ENCODE assay signal across 19 cellular contexts in the genomic region with DNA sequence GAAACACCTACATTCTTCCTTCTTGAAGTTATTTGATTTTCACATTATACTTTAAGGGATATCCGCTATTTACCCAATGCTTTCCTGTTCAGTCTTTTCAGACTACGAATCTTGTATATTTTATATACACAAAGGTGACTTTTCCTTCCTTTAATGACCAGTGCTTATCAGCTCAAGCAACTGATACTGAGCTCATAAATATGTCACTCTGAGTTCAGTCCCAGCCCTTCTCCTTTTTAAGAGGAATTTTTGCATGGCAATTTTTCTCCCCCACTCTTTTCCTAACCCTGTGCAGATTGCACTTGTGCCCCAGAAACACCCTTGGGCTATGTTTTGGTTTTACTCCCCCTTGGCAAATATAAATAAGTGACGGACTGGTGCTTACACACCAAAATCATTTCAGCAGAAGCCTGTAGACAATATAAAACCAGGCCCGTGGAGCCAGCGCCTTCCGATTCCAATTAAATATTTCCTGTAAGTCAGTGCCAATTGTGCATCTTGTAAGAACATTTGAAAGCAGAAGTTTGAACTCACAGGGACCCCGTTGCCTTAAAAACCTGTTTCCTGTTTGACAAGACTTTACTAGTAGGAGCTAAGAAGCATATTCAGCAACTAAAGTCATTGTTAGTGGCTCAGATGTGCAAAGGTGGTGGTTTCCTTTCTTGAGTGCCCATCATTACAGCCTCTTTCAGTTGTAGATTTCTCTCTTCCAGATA.
DNase-seq lines count a peak whose midpoint lies in the region; ATAC-seq, FAIRE-seq and TF ChIP-seq lines count a peak whose summit lies in the region.
"Had no signal": no experiment of that assay in that cellular context is flagged by ENCODE, and none has a peak within 500 bp of the region (broad histone marks: within the 10 kb centered on the region; RNA-seq: fewer than 3 reads in every experiment).

No MANE protein-coding gene starts in this region.

- H3K27me3 ChIP-seq in heart right ventricle (peaks cover 0 to 17% (median 8%) of the 10 kb centered on the region in 7 donors), K562 (ENCODE audit: control insufficient read depth in 2 of 2, insufficient read depth in 2 of 2, low read length in 2 of 2) (no peaks in the 10 kb centered on the region), aorta (ENCODE audit: control insufficient read depth in 1 of 2, insufficient read depth in 2 of 2, low read length in 1 of 2) (no peaks in the 10 kb centered on the region)
- H3K27me3 ChIP-seq: MG63 had no signal

- POLR2A ChIA-PET in K562 (lab: Yijun Ruan, JAX) = interaction anchor here (0.6 to 1.4 kb wide), 4 partner anchors 10 to 240 kb away, joined by 3 read pairs; no protein-coding TSS in a partner anchor

- no peaks in the 10 kb centered on the region for H3K36me3 ChIP-seq in heart right ventricle
- H3K36me3 ChIP-seq in K562 (ENCODE audit: control insufficient read depth, insufficient read depth, low read length) = no peaks in the 10 kb centered on the region
- H3K36me3 ChIP-seq in aorta (ENCODE audit: control insufficient read depth in 1 of 2, insufficient read depth in 2 of 2, low read length in 1 of 2) = no peaks in the 10 kb centered on the region
- H3K36me3 ChIP-seq: MG63 had no signal

- no peak for TF ChIP-seq RAD21 in K562 (CRISPR knock-in tag; conservative IDR thresholded peaks at IDR 0.05 in 1 of 2, IDR thresholded peaks at IDR 0.05 in 1 of 2)

- H3K79me2 ChIP-seq in K562 (ENCODE audit: control insufficient read depth, insufficient read depth, low read length) = no peaks in the 10 kb centered on the region

- peak overlapping the region; percentile 30 for H3K27ac Mint-ChIP-seq in progenitor cell of endocrine pancreas
- H3K27ac Mint-ChIP-seq: activated B cell treated with CpG ODN at 0.5 μM for 24 hours, nephron had no signal

- FAIRE-seq in K562 (lab: Jason Lieb, UNC) = no peak
- FAIRE-seq: A204.1 had no signal

- peaks cover 0 to 22% (median 5%) of the 10 kb centered on the region in 9 donors for H3K4me1 ChIP-seq in heart right ventricle
- H3K4me1 ChIP-seq in K562 (replicated peaks in 1 of 2; ENCODE audit: control insufficient read depth in 2 of 2, insufficient read depth in 2 of 2, low read length in 2 of 2) = peaks cover 0 to 25% of the 10 kb centered on the region in 2 experiments
- no peaks in the 10 kb centered on the region for H3K4me1 ChIP-seq in aorta (ENCODE audit: control insufficient read depth in 1 of 2, insufficient read depth in 2 of 2, low read length in 2 of 2)

- no peaks in the 10 kb centered on the region for H4K20me1 ChIP-seq in K562 (replicated peaks; ENCODE audit: control insufficient read depth, insufficient read depth, low read length)

- CTCF ChIA-PET in K562 (lab: Yijun Ruan, JAX; ENCODE audit: low intra/inter-chr PET ratio) = no interaction called here

- no peaks in the 10 kb centered on the region for H3K27me3 Mint-ChIP-seq in progenitor cell of endocrine pancreas

- no peak overlapping the region for H3K9ac ChIP-seq in K562 (ENCODE audit: insufficient read depth in 1 of 2, low read depth in 2 of 2, low read length in 2 of 2)
- H3K9ac ChIP-seq: GM23248 had no signal

- TF ChIP-seq EP300 in K562 (IDR thresholded peaks at IDR 0.05; ENCODE audit: low read length) = no peak

- no peak overlapping the region for H3K27ac ChIP-seq in heart right ventricle
- no peak overlapping the region for H3K27ac ChIP-seq in K562 (ENCODE audit: extremely low read depth, low read depth, low read length)
- H3K27ac ChIP-seq in aorta (ENCODE audit: low read depth in 1 of 2, low read length in 2 of 2) = no peak overlapping the region
- H3K27ac ChIP-seq: C4-2B, GM23248, PC-9 had no signal

- no peak overlapping the region for H3K4me3 Mint-ChIP-seq in progenitor cell of endocrine pancreas (ENCODE audit: low read depth)
- H3K4me3 Mint-ChIP-seq: activated B cell treated with CpG ODN at 0.5 μM for 24 hours, nephron had no signal

- no peaks in the 10 kb centered on the region for H3K9me1 ChIP-seq in K562 (ENCODE audit: control insufficient read depth, insufficient read depth, low read length)

- no peaks in the 10 kb centered on the region for H3K9me3 Mint-ChIP-seq in progenitor cell of endocrine pancreas (ENCODE audit: low read depth)
- H3K9me3 Mint-ChIP-seq: activated B cell treated with CpG ODN at 0.5 μM for 24 hours, nephron had no signal

- H3K9me3 ChIP-seq in heart right ventricle = no peaks in the 10 kb centered on the region
- no peaks in the 10 kb centered on the region for H3K9me3 ChIP-seq in K562 (replicated peaks; ENCODE audit: control insufficient read depth, insufficient read depth, low read depth, low read length)
- H3K9me3 ChIP-seq in aorta (ENCODE audit: control insufficient read depth, low read length) = peaks cover 2% of the 10 kb centered on the region
- H3K9me3 ChIP-seq: MG63 had no signal

- peaks cover 46% of the 10 kb centered on the region for H3K4me1 Mint-ChIP-seq in progenitor cell of endocrine pancreas (ENCODE audit: low read depth)
- H3K4me1 Mint-ChIP-seq: activated B cell treated with CpG ODN at 0.5 μM for 24 hours, nephron had no signal

- H3K4me3 ChIP-seq in heart right ventricle (no peak overlapping the region), K562 (no peak overlapping the region), aorta (ENCODE audit: low read length in 2 of 2) (no peak overlapping the region)
- H3K4me3 ChIP-seq: GM23248, MG63, PC-9 had no signal

- in situ Hi-C loops in K562 (cut with MboI) = no loop called here

- no TSS peak for BruUV-seq in K562 (replicated peaks; lab: Mats Ljungman, UMichigan)

- ATAC-seq in heart right ventricle (peak in 7 of 8 donors; percentile 22 to 77 (median 55)), left cardiac atrium (no peak), K562 (peak; percentile 21; the same call in 1 of the 3 replicates), HG03571 (IDR thresholded peaks at IDR 0.05; ENCODE audit: unreplicated experiment) (no peak), aorta (ENCODE audit: low FRiP score) (no peak)
- ATAC-seq: SK-N-SH treated with all-trans-retinoic acid at 6 μM for 48 hours had no signal

- no peaks in the 10 kb centered on the region for H3K36me3 Mint-ChIP-seq in progenitor cell of endocrine pancreas (ENCODE audit: insufficient read depth)

- DNase-seq in heart right ventricle (no peak), left cardiac atrium (no peak), NOMO-1 treated with DMSO at 0.1 percent for 48 hours (lab: John Stamatoyannopoulos, UW; ENCODE audit: unreplicated experiment) (peak; percentile 94), K562 (ENCODE audit: extremely low read depth in 1 of 4, low spot score in 3 of 4) (no peak), progenitor cell of endocrine pancreas (ENCODE audit: low spot score, unreplicated experiment) (no peak), NCI-H128 (lab: John Stamatoyannopoulos, UW; ENCODE audit: unreplicated experiment) (no peak), aorta (no peak)
- DNase-seq: activated B cell treated with CpG ODN at 0.5 μM for 24 hours; activated effector memory CD4-positive, alpha-beta T cell treated with Interleukin-2 at 50 U/mL for 16 hours; GM23248; MG63; NCI-H2081 treated with DMSO at 0.1 percent for 48 hours; NCI-H526; PC-9 had no signal

- H3K4me2 ChIP-seq in K562 (ENCODE audit: insufficient read depth, low read length) = peak overlapping the region; percentile 16; the same call in 1 of the 2 replicates
- H3K4me2 ChIP-seq: PC-9 had no signal

- TF ChIP-seq POLR2A in K562 (conservative IDR thresholded peaks at IDR 0.05) = no peak

- no peak for TF ChIP-seq CTCF in heart right ventricle (IDR thresholded peaks at IDR 0.05)
- TF ChIP-seq CTCF in K562 (IDR thresholded peaks at IDR 0.05 in 2 of 3, conservative IDR thresholded peaks at IDR 0.05 in 1 of 3; ENCODE audit: insufficient read depth in 2 of 3, low read depth in 1 of 3, low read length in 3 of 3) = no peak
- TF ChIP-seq CTCF in progenitor cell of endocrine pancreas (IDR thresholded peaks at IDR 0.05; ENCODE audit: unreplicated experiment) = no peak

- WGBS in heart right ventricle, 2 donors = 45 to 57% methylated on average over 7 of the region's 7 CpGs
- 44% methylated on average over 7 of the region's 7 CpGs for WGBS in K562 (ENCODE audit: insufficient coverage, low coverage, missing lambda C conversion rate)
- WGBS in aorta, 2 donors = 64 to 68% methylated on average over 7 of the region's 7 CpGs

- peak overlapping the region; percentile 35; the same call in 1 of the 2 replicates for H2AFZ ChIP-seq in K562 (ENCODE audit: low read depth, low read length)
- H2AFZ ChIP-seq: GM23248, PC-9 had no signal

- intact Hi-C loops in heart right ventricle (cut with DNase I) (loop anchor here in 1 of 10 donors (10.0 kb wide), 1 partner anchor 52 kb away; no protein-coding TSS in a partner anchor), left cardiac atrium (cut with DNase I) (no loop called here), K562 (cut with micrococcal nuclease) (no loop called here), aorta (cut with DNase I) (no loop called here)

TF ChIP-seq in K562, 482 proteins besides CTCF, POLR2A, EP300 and RAD21 (continues in another document):
- peak; percentile 51; the same call in 1 of the 2 replicates for TF ChIP-seq ARID1B (IDR thresholded peaks at IDR 0.05)
- peak; percentile 19; the same call in 1 of the 2 replicates for TF ChIP-seq SPI1 (IDR thresholded peaks at IDR 0.05; ENCODE audit: borderline replicate concordance, low read depth, low read length)
- 0 out of 2 replicates have a peak, but pooled peaks have one; percentile 2 for TF ChIP-seq JUND (IDR thresholded peaks at IDR 0.05; ENCODE audit: borderline replicate concordance, low read depth, low read length)
- TF ChIP-seq JUND (tag; IDR thresholded peaks at IDR 0.05; ENCODE audit: borderline replicate concordance, low read depth, low read length) = no peak; the same call in 2 of the 3 replicates
- TF ChIP-seq HMBOX1 (IDR thresholded peaks at IDR 0.05) = 0 out of 2 replicates have a peak, but pooled peaks have one; percentile 17
- TF ChIP-seq TCF3 (CRISPR knock-in tag; IDR thresholded peaks at IDR 0.05) = peak; percentile 31; the same call in 1 of the 2 replicates
- peak; percentile 47; the same call in 1 of the 2 replicates for TF ChIP-seq DPF2 (IDR thresholded peaks at IDR 0.05)
- no peak for TF ChIP-seq GTF2E2 (tag; IDR thresholded peaks at IDR 0.05)
- TF ChIP-seq BRD4 (IDR thresholded peaks at IDR 0.05) = no peak
- TF ChIP-seq MEIS2 (IDR thresholded peaks at IDR 0.05; ENCODE audit: partially characterized antibody) = peak; percentile 93
- 0 out of 2 replicates have a peak, but pooled peaks have one; percentile 29 for TF ChIP-seq SMARCE1 (IDR thresholded peaks at IDR 0.05)
- peak; percentile 13; the same call in 1 of the 2 replicates for TF ChIP-seq TAL1 (IDR thresholded peaks at IDR 0.05)

Comparison
In these comparisons a context has a peak if more than half of its experiments do, and no peak if none do; other contexts are left out.
1. ATAC-seq: peak in heart right ventricle (7 of 8) and K562 (single experiment); none in left cardiac atrium (0 of 2), HG03571 (single experiment) and aorta (single experiment).